ENCODE assay signal across 10 cellular contexts in genomic region chr18:25349926-25350560, GRCh38. TPM values are rescaled to one million over a fixed set of nuclear protein-coding genes. Genes with fewer than 3 reads are reported as not detected.
DNase-seq lines count a peak whose midpoint lies in the region; ATAC-seq, FAIRE-seq and TF ChIP-seq lines count a peak whose summit lies in the region.
"Had no signal": no experiment of that assay in that cellular context is flagged by ENCODE, and none has a peak within 500 bp of the region (broad histone marks: within the 10 kb centered on the region; RNA-seq: fewer than 3 reads in every experiment).

No MANE protein-coding gene starts in this region.

- H3K4me3 ChIP-seq in liver (ENCODE audit: low read depth in 1 of 3, low read length in 3 of 3): peak overlapping the region in 2 of 3 donors; percentile 64 to 81
- no peak overlapping the region for H3K4me3 ChIP-seq in HepG2 (replicated peaks in 1 of 3; ENCODE audit: insufficient read depth in 1 of 3, low read depth in 2 of 3, low read length in 3 of 3)
- H3K4me3 ChIP-seq in body of pancreas: peak overlapping the region in 1 of 2 donors; percentile 48
- H3K4me3 ChIP-seq in kidney epithelial cell (ENCODE audit: low read depth, low read length): peak overlapping the region; percentile 76
- H3K4me3 ChIP-seq in stomach smooth muscle (ENCODE audit: low read length in 2 of 2): peak overlapping the region; percentile 76 to 83

- no peak overlapping the region for H2AFZ ChIP-seq in HepG2 (ENCODE audit: low read length)

- TF ChIP-seq POLR2A in HepG2 (IDR thresholded peaks at IDR 0.05; ENCODE audit: insufficient read depth in 1 of 2, low read depth in 2 of 2, low read length in 2 of 2) (no peak), body of pancreas (IDR thresholded peaks at IDR 0.05) (no peak)

- peaks cover 0 to 9% (median 5%) of the 10 kb centered on the region in 4 donors for H3K27me3 ChIP-seq in liver (ENCODE audit: control insufficient read depth in 4 of 4, insufficient read depth in 4 of 4, low read length in 3 of 4)
- H3K27me3 ChIP-seq in HepG2 (ENCODE audit: control insufficient read depth in 1 of 2, insufficient read depth in 2 of 2, low read length in 2 of 2): peaks cover 0 to 8% of the 10 kb centered on the region in 2 experiments; a peak in 1 of 5 replicates
- H3K27me3 ChIP-seq in body of pancreas: peaks cover 0 to 21% of the 10 kb centered on the region in 2 donors
- peaks cover 4% of the 10 kb centered on the region for H3K27me3 ChIP-seq in kidney epithelial cell (ENCODE audit: control insufficient read depth, insufficient read depth, low read length)
- H3K27me3 ChIP-seq in stomach smooth muscle (ENCODE audit: control insufficient read depth in 1 of 2, insufficient read depth in 2 of 2, low read length in 2 of 2): peaks cover 13 to 24% of the 10 kb centered on the region in 2 donors

- ATAC-seq in HepG2 (no peak), body of pancreas (no peak), GM21447 (IDR thresholded peaks at IDR 0.05; ENCODE audit: unreplicated experiment) (no peak)

- H3K27ac ChIP-seq in liver (ENCODE audit: low read depth in 1 of 2, low read length in 2 of 2): peak overlapping the region; percentile 59 to 69
- no peak overlapping the region for H3K27ac ChIP-seq in HepG2 (ENCODE audit: extremely low read length, insufficient read depth, low read length)
- peak overlapping the region in 3 of 4 donors; percentile 30 to 58 (median 47) for H3K27ac ChIP-seq in body of pancreas
- H3K27ac ChIP-seq in stomach smooth muscle (ENCODE audit: low read length): no peak overlapping the region

- no peak for DNase-seq in HepG2 (ENCODE audit: low spot score)
- DNase-seq in body of pancreas: peak in 1 of 4 donors; percentile 12
- no peak for DNase-seq in kidney epithelial cell (ENCODE audit: low read depth)
- DNase-seq in NCI-H1105 treated with DMSO at 0.1 percent for 48 hours (lab: John Stamatoyannopoulos, UW): no peak
- no peak for DNase-seq in ecto neural progenitor cell (ENCODE audit: low spot score)

- peaks cover 13 to 22% (median 18%) of the 10 kb centered on the region in 4 donors for H3K4me1 ChIP-seq in liver (ENCODE audit: control insufficient read depth in 4 of 4, insufficient read depth in 4 of 4, low read length in 3 of 4)
- no peaks in the 10 kb centered on the region for H3K4me1 ChIP-seq in HepG2 (ENCODE audit: insufficient read depth, low read length)
- peaks cover 23% of the 10 kb centered on the region for H3K4me1 ChIP-seq in body of pancreas
- peaks cover 5% of the 10 kb centered on the region for H3K4me1 ChIP-seq in stomach smooth muscle (ENCODE audit: control insufficient read depth, insufficient read depth, low read length)

- H3K4me2 ChIP-seq in HepG2 (ENCODE audit: low read depth, low read length): no peak overlapping the region

- H4K20me1 ChIP-seq in HepG2 (ENCODE audit: insufficient read depth, low read length): no peaks in the 10 kb centered on the region

- H3K9ac ChIP-seq in liver (ENCODE audit: low read depth in 1 of 2, low read length in 2 of 2) (no peak overlapping the region), HepG2 (ENCODE audit: insufficient read depth, low read depth, low read length) (no peak overlapping the region), stomach smooth muscle (ENCODE audit: low read length in 2 of 2) (peak overlapping the region in 1 of 2 donors; percentile 50)

- H3K9me3 ChIP-seq in liver (ENCODE audit: control insufficient read depth in 4 of 4, low read length in 3 of 4) (no peaks in the 10 kb centered on the region), HepG2 (ENCODE audit: low read length) (no peaks in the 10 kb centered on the region), body of pancreas (no peaks in the 10 kb centered on the region), stomach smooth muscle (ENCODE audit: control insufficient read depth in 2 of 2, low read length in 2 of 2) (no peaks in the 10 kb centered on the region)

- no TSS peak for BruUV-seq in HepG2 (replicated peaks; lab: Mats Ljungman, UMichigan)

- in situ Hi-C loops in HepG2 (cut with HindIII; ENCODE audit: extremely low pct_ligation_motif_present, low pct_unique_long_range_greater_than_20kb): no loop called here

- intact Hi-C loops in HepG2 (cut with micrococcal nuclease; ENCODE audit: unreplicated experiment) (no loop called here), body of pancreas (cut with DNase I) (loop anchor here (10.0 kb wide), 1 partner anchor 945 kb away; no protein-coding TSS in a partner anchor)

- no peaks in the 10 kb centered on the region for H3K79me2 ChIP-seq in HepG2 (ENCODE audit: insufficient read depth, low read length)

- POLR2A ChIA-PET in HepG2 (lab: Yijun Ruan, JAX): no interaction called here

- CTCF ChIA-PET in HepG2 (lab: Yijun Ruan, JAX; ENCODE audit: low intra/inter-chr PET ratio, low total read pairs): no interaction called here

- 3% methylated on average over 67 of the region's 67 CpGs for WGBS in liver
- WGBS in HepG2 (ENCODE audit: low lambda C conversion rate): 90% methylated on average over 67 of the region's 67 CpGs
- 3% methylated on average over 28 to 62 of the region's 67 CpGs for WGBS in body of pancreas, 2 donors

- no peak for TF ChIP-seq CTCF in liver (IDR thresholded peaks at IDR 0.05; ENCODE audit: low read depth, low read length, missing input control)
- no peak for TF ChIP-seq CTCF in HepG2 (CRISPR knock-in tag; IDR thresholded peaks at IDR 0.05)
- TF ChIP-seq CTCF in body of pancreas (IDR thresholded peaks at IDR 0.05): no peak
- TF ChIP-seq CTCF in kidney epithelial cell (IDR thresholded peaks at IDR 0.05; ENCODE audit: insufficient read depth, low read length, poor library complexity, severe bottlenecking): no peak

- FAIRE-seq in HepG2 (lab: Jason Lieb, UNC): no peak
- FAIRE-seq: colon, GM18507 had no signal

- no peaks in the 10 kb centered on the region for H3K36me3 ChIP-seq in liver (ENCODE audit: control insufficient read depth in 4 of 4, insufficient read depth in 3 of 4, low read depth in 1 of 4, low read length in 3 of 4)
- H3K36me3 ChIP-seq in HepG2 (replicated peaks in 1 of 2; ENCODE audit: control insufficient read depth in 1 of 2, insufficient read depth in 2 of 2, low read length in 2 of 2): no peaks in the 10 kb centered on the region
- no peaks in the 10 kb centered on the region for H3K36me3 ChIP-seq in body of pancreas (replicated peaks in 1 of 2; ENCODE audit: insufficient read depth in 1 of 2, low read depth in 2 of 2)
- no peaks in the 10 kb centered on the region for H3K36me3 ChIP-seq in kidney epithelial cell (ENCODE audit: control insufficient read depth, insufficient read depth, low read length)
- H3K36me3 ChIP-seq in stomach smooth muscle (ENCODE audit: control insufficient read depth in 2 of 2, insufficient read depth in 2 of 2, low read length in 2 of 2): no peaks in the 10 kb centered on the region

- no peak for TF ChIP-seq RAD21 in liver (IDR thresholded peaks at IDR 0.05)
- TF ChIP-seq RAD21 in HepG2 (CRISPR knock-in tag; IDR thresholded peaks at IDR 0.05): no peak

- no peak for TF ChIP-seq EP300 in HepG2 (IDR thresholded peaks at IDR 0.05; ENCODE audit: low read depth in 2 of 2, low read length in 2 of 2)
- TF ChIP-seq EP300 in HepG2 (CRISPR knock-in tag; IDR thresholded peaks at IDR 0.05; ENCODE audit: borderline replicate concordance): no peak

TF ChIP-seq in liver, 16 proteins besides CTCF, POLR2A, EP300 and RAD21:
- TF ChIP-seq, protein P1, sequence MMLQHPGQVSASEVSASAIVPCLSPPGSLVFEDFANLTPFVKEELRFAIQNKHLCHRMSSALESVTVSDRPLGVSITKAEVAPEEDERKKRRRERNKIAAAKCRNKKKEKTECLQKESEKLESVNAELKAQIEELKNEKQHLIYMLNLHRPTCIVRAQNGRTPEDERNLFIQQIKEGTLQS (IDR thresholded peaks at IDR 0.05): no peak

TF ChIP-seq in HepG2, 621 proteins besides CTCF, POLR2A, EP300 and RAD21 (continues in another document):
- TF ChIP-seq ZNF225 (CRISPR knock-in tag; IDR thresholded peaks at IDR 0.05) (no peak), ZNF580 (CRISPR knock-in tag; IDR thresholded peaks at IDR 0.05; ENCODE audit: borderline replicate concordance, low read depth) (no peak), SRF (IDR thresholded peaks at IDR 0.05; ENCODE audit: low read depth, low read length) (no peak)
- TF ChIP-seq, protein P2, sequence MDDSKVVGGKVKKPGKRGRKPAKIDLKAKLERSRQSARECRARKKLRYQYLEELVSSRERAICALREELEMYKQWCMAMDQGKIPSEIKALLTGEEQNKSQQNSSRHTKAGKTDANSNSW (CRISPR knock-in tag; IDR thresholded peaks at IDR 0.05; ENCODE audit: borderline replicate concordance): no peak

RNA-seq across cellular contexts. Expression of gene ZNF521, which starts 1.9 kb away (rescaled TPM):
- total RNA-seq in liver (1 to 10 TPM; 2.3 to 3.7 TPM), HepG2 (2016; rRNA removed; fragmentation: Illumina TruSeq; extraction: Trizol) (0.02 TPM in 1 of 2 replicates, not detected in the other), body of pancreas (10 to 100 TPM in 1 of 2 donors, 1 to 10 TPM in 1; 3.3 to 17.4 TPM), kidney epithelial cell (6.0 and 14.5 TPM in 2 replicates)
- polyA plus RNA-seq in liver (under 1 TPM; 0.50 to 0.75 TPM), HepG2 (2011; rRNA removed) (not detected in 2 replicates)
- total RNA-seq in HepG2 (2016; cell fraction: cytosol; rRNA removed; fragmentation: Illumina TruSeq; extraction: Trizol; ENCODE audit: low read depth): not detected in 2 replicates
- total RNA-seq in HepG2 (2016; cell fraction: insoluble cytoplasmic fraction; rRNA removed; fragmentation: Illumina TruSeq; extraction: Trizol): not detected in 2 replicates
- total RNA-seq in HepG2 (2016; cell fraction: membrane; rRNA removed; fragmentation: Illumina TruSeq; extraction: Trizol): not detected in 2 replicates
- not detected in 2 replicates for total RNA-seq in HepG2 (2016; cell fraction: nucleus; rRNA removed; fragmentation: Illumina TruSeq; extraction: Trizol)
- polyA plus RNA-seq in HepG2 (2011; cell fraction: cytosol; rRNA removed): not detected in 2 replicates
- polyA plus RNA-seq in HepG2 (2011; cell fraction: nucleus; rRNA removed): not detected in 2 replicates
- not detected in 2 replicates for polyA plus RNA-seq in HepG2 (2012)
- polyA plus RNA-seq in HepG2 (2016; cell fraction: cytosol; fragmentation: Illumina TruSeq; extraction: Trizol; ENCODE audit: low read depth): not detected in 2 replicates
- polyA plus RNA-seq in HepG2 (2016; cell fraction: insoluble cytoplasmic fraction; fragmentation: Illumina TruSeq; extraction: Trizol; ENCODE audit: low read depth): not detected in 2 replicates
- polyA plus RNA-seq in HepG2 (2016; cell fraction: membrane; fragmentation: Illumina TruSeq; extraction: Trizol; ENCODE audit: low read depth): not detected in 2 replicates
- polyA plus RNA-seq in HepG2 (2016; cell fraction: nucleus; fragmentation: Illumina TruSeq; extraction: Trizol; ENCODE audit: insufficient read depth, low read depth): not detected in 2 replicates
- 0.04 and 0.05 TPM in 2 replicates for polyA minus RNA-seq in HepG2 (2011; rRNA and poly(A)+ RNA removed; ENCODE audit: low replicate concordance)
- polyA minus RNA-seq in HepG2 (2011; cell fraction: cytosol; rRNA and poly(A)+ RNA removed): not detected in 2 replicates
- polyA minus RNA-seq in HepG2 (2011; cell fraction: nucleus; rRNA and poly(A)+ RNA removed): not detected in 2 replicates

Comparison
In these comparisons a context has a peak if more than half of its experiments do, and no peak if none do; other contexts are left out.
1. H3K27ac ChIP-seq: peak in liver (2 of 2) and body of pancreas (3 of 4); none in HepG2 (single experiment) and stomach smooth muscle (single experiment).
2. H3K4me3 ChIP-seq: peak in liver (2 of 3), kidney epithelial cell (single experiment) and stomach smooth muscle (2 of 2); none in HepG2 (0 of 3).